ENCODE assay signal across 17 cellular contexts in genomic region chr5:150590979-150591411, GRCh38. TPM values are rescaled to one million over a fixed set of nuclear protein-coding genes. Genes with fewer than 3 reads are reported as not detected.
A peak's percentile ranks its signal among the peaks of the same experiment; 100 is the strongest.
DNase-seq lines count a peak whose midpoint lies in the region; ATAC-seq and TF ChIP-seq lines count a peak whose summit lies in the region.
"Had no signal": no experiment of that assay in that cellular context is flagged by ENCODE, and none has a peak within 500 bp of the region (broad histone marks: within the 10 kb centered on the region; RNA-seq: fewer than 3 reads in every experiment).

No MANE protein-coding gene starts in this region.

- H3K4me3 ChIP-seq in transverse colon: no peak overlapping the region

- peaks cover 61% of the 10 kb centered on the region for H3K4me1 Mint-ChIP-seq in nephron progenitor cell
- H3K4me1 Mint-ChIP-seq in activated T-cell treated with anti-CD3 and anti-CD28 coated beads, Interleukin-2, amount 50 U/mL, for 4 hours (ENCODE audit: low read depth): no peaks in the 10 kb centered on the region
- H3K4me1 Mint-ChIP-seq: activated CD4-positive, alpha-beta T cell treated with anti-CD3 and anti-CD28 coated beads, Interleukin-2, amount 10 ng/mL, durations not matched to agents 24 days and 14 days; immature natural killer cell had no signal

- ATAC-seq in Right ventricle myocardium inferior (peak; percentile 76), GM18907 (IDR thresholded peaks at IDR 0.05; ENCODE audit: unreplicated experiment) (no peak)
- no peak for ATAC-seq in activated T-cell treated with anti-CD3 and anti-CD28 coated beads, Interleukin-2, amount 50 U/mL, for 4 hours

- 46% methylated on average over 7 of the region's 7 CpGs; no CpG with 5 or more reads in 1 of the 2 donors for WGBS in transverse colon (ENCODE audit: low coverage in 1 of 2), 2 donors

- no peak for TF ChIP-seq POLR2A in transverse colon (IDR thresholded peaks at IDR 0.05)

- peaks cover 3% of the 10 kb centered on the region for H3K27me3 Mint-ChIP-seq in nephron progenitor cell (ENCODE audit: low read depth, poor library complexity)
- H3K27me3 Mint-ChIP-seq in activated T-cell treated with anti-CD3 and anti-CD28 coated beads, Interleukin-2, amount 50 U/mL, for 4 hours (ENCODE audit: low read depth): no peaks in the 10 kb centered on the region
- H3K27me3 Mint-ChIP-seq: activated CD4-positive, alpha-beta T cell treated with anti-CD3 and anti-CD28 coated beads, Interleukin-2, amount 10 ng/mL, durations not matched to agents 24 days and 14 days had no signal

- H3K27ac Mint-ChIP-seq in nephron progenitor cell: peak overlapping the region; percentile 50
- H3K27ac Mint-ChIP-seq: activated CD4-positive, alpha-beta T cell treated with anti-CD3 and anti-CD28 coated beads, Interleukin-2, amount 10 ng/mL, durations not matched to agents 24 days and 14 days; immature natural killer cell had no signal

- no peaks in the 10 kb centered on the region for H3K36me3 Mint-ChIP-seq in nephron progenitor cell (ENCODE audit: low read depth)
- no peaks in the 10 kb centered on the region for H3K36me3 Mint-ChIP-seq in activated T-cell treated with anti-CD3 and anti-CD28 coated beads, Interleukin-2, amount 50 U/mL, for 4 hours (ENCODE audit: insufficient read depth)
- H3K36me3 Mint-ChIP-seq: immature natural killer cell had no signal

- in situ Hi-C loops in transverse colon (cut with MboI; ENCODE audit: low pct_ligation_motif_present in 1 of 4, low pct_unique_long_range_greater_than_20kb in 1 of 4, low sequenced_read_pairs in 3 of 4): no loop called here

- H3K36me3 ChIP-seq in transverse colon: no peaks in the 10 kb centered on the region

- TF ChIP-seq CTCF in nephron progenitor cell (IDR thresholded peaks at IDR 0.05) (no peak), transverse colon (IDR thresholded peaks at IDR 0.05) (no peak)

- peak overlapping the region; percentile 68 to 81 (median 76) for H3K27ac ChIP-seq in transverse colon
- H3K27ac ChIP-seq: C4-2B, KMS-11 had no signal

- TF ChIP-seq EP300 in transverse colon (IDR thresholded peaks at IDR 0.05; ENCODE audit: low read depth): no peak

- intact Hi-C loops in Right ventricle myocardium inferior (cut with DNase I) (loop anchor here (2.0 kb wide), 1 partner anchor 66 kb away; no protein-coding TSS in a partner anchor), transverse colon (cut with DNase I; ENCODE audit: low total_unique reads) (no loop called here)

- DNase-seq in SK-N-DZ (ENCODE audit: low spot score) (peak; percentile 62), Right ventricle myocardium inferior (ENCODE audit: missing footprints) (peak; percentile 85), nephron progenitor cell (peak; percentile 35), transverse colon (no peak), iPS-NIHi7 (ENCODE audit: extremely low spot score) (no peak), GM19240 (ENCODE audit: insufficient read length, low spot score) (no peak)
- no peak for DNase-seq in activated T-cell treated with anti-CD3 and anti-CD28 coated beads, Interleukin-2, amount 50 U/mL, for 4 hours
- DNase-seq: activated CD4-positive, alpha-beta T cell treated with anti-CD3 and anti-CD28 coated beads, Interleukin-2, amount 10 ng/mL, durations not matched to agents 24 days and 14 days; erythroblast; immature natural killer cell; NCI-H2029; stimulated activated CD4-positive, alpha-beta T cell treated with anti-CD3 and anti-CD28 coated beads, Interleukin-2, amount 100 ng/mL, for 24 hours; SW 1271 had no signal

- H3K27me3 ChIP-seq in transverse colon: no peaks in the 10 kb centered on the region

- no peaks in the 10 kb centered on the region for H3K9me3 Mint-ChIP-seq in nephron progenitor cell
- H3K9me3 Mint-ChIP-seq in activated T-cell treated with anti-CD3 and anti-CD28 coated beads, Interleukin-2, amount 50 U/mL, for 4 hours: no peaks in the 10 kb centered on the region
- H3K9me3 Mint-ChIP-seq: activated CD4-positive, alpha-beta T cell treated with anti-CD3 and anti-CD28 coated beads, Interleukin-2, amount 10 ng/mL, durations not matched to agents 24 days and 14 days; immature natural killer cell; neural crest cell had no signal

- peaks cover 14 to 61% (median 44%) of the 10 kb centered on the region in 4 donors for H3K4me1 ChIP-seq in transverse colon

- H3K4me3 Mint-ChIP-seq in nephron progenitor cell: no peak overlapping the region
- H3K4me3 Mint-ChIP-seq in activated T-cell treated with anti-CD3 and anti-CD28 coated beads, Interleukin-2, amount 50 U/mL, for 4 hours: no peak overlapping the region
- H3K4me3 Mint-ChIP-seq: activated CD4-positive, alpha-beta T cell treated with anti-CD3 and anti-CD28 coated beads, Interleukin-2, amount 10 ng/mL, durations not matched to agents 24 days and 14 days; immature natural killer cell; neural crest cell had no signal

- H3K9me3 ChIP-seq in transverse colon: no peaks in the 10 kb centered on the region

RNA-seq across cellular contexts. Expression of gene SYNPO, which starts 49.5 kb away (rescaled TPM):
- polyA plus RNA-seq in SK-N-DZ (2014; cell fraction: cytosol; rRNA removed): 0.91 and 1.0 TPM in 2 replicates
- 0.82 and 1.4 TPM in 2 replicates for polyA plus RNA-seq in SK-N-DZ (2014; cell fraction: nucleus; rRNA removed)
- total RNA-seq in Right ventricle myocardium inferior: 587 TPM
- 10 to 100 TPM; 15.5 to 89.4 (median 41.8) TPM for total RNA-seq in transverse colon
- total RNA-seq in activated T-cell treated with anti-CD3 and anti-CD28 coated beads, Interleukin-2, amount 50 U/mL, for 4 hours: 1 to 10 TPM in 1 of 3 donors, under 1 TPM in 2; 0.56 to 1.4 (median 0.79) TPM
- total RNA-seq: activated CD4-positive, alpha-beta T cell treated with anti-CD3 and anti-CD28 coated beads, Interleukin-2, amount 10 ng/mL, durations not matched to agents 24 days and 14 days had no signal
- polyA plus RNA-seq: immature natural killer cell had no signal

Comparison
In these comparisons a context has a peak if more than half of its experiments do, and no peak if none do; other contexts are left out.
1. DNase-seq: peak in SK-N-DZ (single experiment), Right ventricle myocardium inferior (single experiment) and nephron progenitor cell (single experiment); none in transverse colon (single experiment), iPS-NIHi7 (single experiment), activated T-cell treated with anti-CD3 and anti-CD28 coated beads, Interleukin-2, amount 50 U/mL, for 4 hours (single experiment) and GM19240 (single experiment).
2. RNA of gene SYNPO, which starts 49.5 kb away (total RNA-seq): 587 TPM in Right ventricle myocardium inferior (single experiment) and 15.5 to 89.4 TPM in transverse colon; 0.56 to 1.4 TPM in activated T-cell treated with anti-CD3 and anti-CD28 coated beads, Interleukin-2, amount 50 U/mL, for 4 hours; every median in the first group is over 4 times any median in the second.